ENCODE assay signal across 8 cellular contexts in genomic region chr17:38748329-38749221, GRCh38. TPM values are rescaled to one million over a fixed set of nuclear protein-coding genes. Genes with fewer than 3 reads are reported as not detected.
DNase-seq lines count a peak whose midpoint lies in the region; ATAC-seq and TF ChIP-seq lines count a peak whose summit lies in the region.

TSS of gene PCGF2 (minus strand) at chr17:38748336. CDS start at chr17:38740402, 7,934 bp downstream.

- no peaks in the 10 kb centered on the region for H3K9me3 ChIP-seq in HUES48 (ENCODE audit: control insufficient read depth, insufficient read depth, low read length)
- H3K9me3 ChIP-seq in skeletal muscle satellite cell (replicated peaks; ENCODE audit: low read length) = no peaks in the 10 kb centered on the region

- H3K36me3 ChIP-seq in HUES48 (ENCODE audit: control insufficient read depth, insufficient read depth, low read length) = no peaks in the 10 kb centered on the region
- H3K36me3 ChIP-seq in skeletal muscle satellite cell (ENCODE audit: insufficient read depth, low read length) = no peaks in the 10 kb centered on the region

- peak within 1 kb of the TSS; percentile 93 for H3K4me3 ChIP-seq in HUES48 (ENCODE audit: low read depth, low read length)
- H3K4me3 ChIP-seq in skeletal muscle satellite cell (ENCODE audit: low read length) = peak within 1 kb of the TSS; percentile 96

- DNase-seq in COLO668 (lab: John Stamatoyannopoulos, UW; ENCODE audit: unreplicated experiment) = peak; percentile 85
- DNase-seq in OCI-M1 (lab: John Stamatoyannopoulos, UW) = peak; percentile 75
- DNase-seq in cerebellar cortex (ENCODE audit: low spot score) = peak; percentile 95
- peak; percentile 98 for DNase-seq in islet precursor cell
- no peak for DNase-seq in GM10248 (ENCODE audit: extremely low spot score)

- CTCF ChIA-PET in GM10248 (lab: Yijun Ruan, JAX) = no interaction called here

- H3K27ac ChIP-seq in HUES48 (ENCODE audit: low read depth, low read length) = peak within 1 kb of the TSS; percentile 93

- POLR2A ChIA-PET in GM10248 (lab: Yijun Ruan, JAX) = no interaction called here

- peak within 1 kb of the TSS; percentile 72 for H3K9ac ChIP-seq in HUES48 (ENCODE audit: low read depth, low read length)
- peak within 1 kb of the TSS; percentile 93 for H3K9ac ChIP-seq in skeletal muscle satellite cell (ENCODE audit: low read depth, low read length)

- peaks cover 35% of the 10 kb centered on the region for H3K4me1 ChIP-seq in HUES48 (ENCODE audit: control insufficient read depth, insufficient read depth, low read length)
- H3K4me1 ChIP-seq in skeletal muscle satellite cell (ENCODE audit: control insufficient read depth, insufficient read depth, low read length) = peaks cover 35% of the 10 kb centered on the region

- ATAC-seq in HG03342 (IDR thresholded peaks at IDR 0.05; ENCODE audit: unreplicated experiment) = no peak

- H3K27me3 ChIP-seq in HUES48 (ENCODE audit: control insufficient read depth, insufficient read depth, low read length) (peaks cover 8% of the 10 kb centered on the region), skeletal muscle satellite cell (ENCODE audit: control insufficient read depth, insufficient read depth, low read length) (no peaks in the 10 kb centered on the region)

- peak within 1 kb of the TSS; percentile 97 for H3K4me2 ChIP-seq in skeletal muscle satellite cell (ENCODE audit: low read length)

- TF ChIP-seq CTCF in GM10248 (IDR thresholded peaks at IDR 0.05; ENCODE audit: control extremely low read depth, extremely low read depth, low read depth, missing control alignments) = no peak

RNA-seq across cellular contexts. Expression of gene PCGF2, which starts in this region (rescaled TPM):
- total RNA-seq in skeletal muscle satellite cell (2012; rRNA removed) = 1.8 and 3.1 TPM in 2 replicates
